In the genomic region with DNA sequence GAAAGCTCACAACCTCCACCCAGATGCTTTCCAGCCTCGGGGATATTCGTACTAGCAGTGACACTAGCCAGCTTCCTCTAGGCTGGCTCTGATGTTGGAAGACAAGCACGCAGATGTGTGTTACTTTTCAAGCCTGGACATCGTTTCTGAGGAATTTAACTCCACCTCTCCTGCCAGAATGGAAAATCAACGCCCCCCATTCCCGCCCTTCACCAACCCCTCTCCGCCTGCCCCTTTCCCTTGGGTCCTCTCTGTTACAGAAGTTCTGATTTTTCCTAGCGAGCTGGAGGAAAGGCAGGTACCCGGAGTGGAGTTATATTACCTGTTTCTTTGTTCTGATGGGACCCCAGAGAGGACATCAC, we compare ENCODE assay signal across 8 cellular contexts. TPM values are rescaled to one million over a fixed set of nuclear protein-coding genes. Genes with fewer than 3 reads are reported as not detected.
DNase-seq lines count a peak whose midpoint lies in the region; ATAC-seq, FAIRE-seq and TF ChIP-seq lines count a peak whose summit lies in the region.

No MANE protein-coding gene starts in this region.

- H3K27ac ChIP-seq in BLaER1 treated with 17β-estradiol and CSF1 and Interleukin-3, amounts not matched to agents 10 nM and 100 nM: peak overlapping the region; percentile 80 to 97 (median 94)
- H3K27ac ChIP-seq in PC-9: no peak overlapping the region
- H3K27ac ChIP-seq in astrocyte (ENCODE audit: low read depth, low read length): peak overlapping the region; percentile 76
- peak overlapping the region; percentile 98 for H3K27ac ChIP-seq in psoas muscle

- H3K9me3 ChIP-seq in BLaER1 treated with 17β-estradiol and CSF1 and Interleukin-3, amounts not matched to agents 10 nM and 100 nM (replicated peaks in 1 of 11): no peaks in the 10 kb centered on the region
- H3K9me3 ChIP-seq in PC-9 (ENCODE audit: insufficient read depth, low read depth) (no peaks in the 10 kb centered on the region), astrocyte (ENCODE audit: insufficient read depth, low read depth, low read length) (no peaks in the 10 kb centered on the region), psoas muscle (no peaks in the 10 kb centered on the region)

- POLR2A ChIA-PET in PC-9 (lab: Charles Lee; ENCODE audit: unreplicated experiment): interaction anchor here (0.5 to 0.7 kb wide), 4 partner anchors 48 to 1926 kb away, joined by 5 to 17 read pairs (median 6); no protein-coding TSS in a partner anchor

- BruUV-seq in PC-9 (replicated peaks; lab: Mats Ljungman, UMichigan): TSS peak; percentile 77

- ATAC-seq in GM19035 (IDR thresholded peaks at IDR 0.05; ENCODE audit: unreplicated experiment): peak; percentile 13
- ATAC-seq in left ventricle myocardium superior: peak; percentile 45
- peak; percentile 13 to 47 (median 28) for ATAC-seq in psoas muscle
- ATAC-seq in GM18519 (IDR thresholded peaks at IDR 0.05; ENCODE audit: low FRiP score, unreplicated experiment): no peak

- no peak for FAIRE-seq in astrocyte (lab: Jason Lieb, UNC)

- peaks cover 8% of the 10 kb centered on the region; the same call in 1 of the 2 replicates for H3F3A ChIP-seq in PC-9 (ENCODE audit: insufficient read depth, low read depth)

- CTCF ChIA-PET in PC-9 (lab: Charles Lee): interaction anchor here (0.9 to 2.2 kb wide), 3 partner anchors 118 to 730 kb away, joined by 3 to 8 read pairs (median 3); a partner anchor contains a TSS

- 0 out of 2 replicates have a peak, but pooled peaks have one; percentile 6 for TF ChIP-seq CTCF in PC-9 (conservative IDR thresholded peaks at IDR 0.05)
- no peak for TF ChIP-seq CTCF in astrocyte (IDR thresholded peaks at IDR 0.05; ENCODE audit: insufficient read depth, low read depth, low read length)
- TF ChIP-seq CTCF in psoas muscle (IDR thresholded peaks at IDR 0.05): no peak

- H3K79me2 ChIP-seq in PC-9 (ENCODE audit: low read depth) (no peaks in the 10 kb centered on the region), astrocyte (ENCODE audit: insufficient read depth, low read length) (peaks cover 32% of the 10 kb centered on the region)

- peaks cover 20 to 39% (median 30%) of the 10 kb centered on the region in 10 experiments for H3K4me1 ChIP-seq in BLaER1 treated with 17β-estradiol and CSF1 and Interleukin-3, amounts not matched to agents 10 nM and 100 nM
- H3K4me1 ChIP-seq in PC-9 (replicated peaks; ENCODE audit: insufficient read depth) (peaks cover 21% of the 10 kb centered on the region), astrocyte (ENCODE audit: insufficient read depth, low read length) (peaks cover 18% of the 10 kb centered on the region), psoas muscle (peaks cover 40% of the 10 kb centered on the region)

- peak overlapping the region; percentile 78 to 87 (median 82) for H3K4me3 ChIP-seq in BLaER1 treated with 17β-estradiol and CSF1 and Interleukin-3, amounts not matched to agents 10 nM and 100 nM
- H3K4me3 ChIP-seq in PC-9: peak overlapping the region; percentile 81
- H3K4me3 ChIP-seq in astrocyte (ENCODE audit: insufficient read depth, low read depth, low read length): peak overlapping the region; percentile 85
- peak overlapping the region; percentile 89 for H3K4me3 ChIP-seq in psoas muscle

- peak overlapping the region; percentile 84 to 95 (median 90) for H3K4me2 ChIP-seq in BLaER1 treated with 17β-estradiol and CSF1 and Interleukin-3, amounts not matched to agents 10 nM and 100 nM
- H3K4me2 ChIP-seq in PC-9 (peak overlapping the region; percentile 94), astrocyte (ENCODE audit: low read length) (peak overlapping the region; percentile 100)

- no peaks in the 10 kb centered on the region for H3K27me3 Mint-ChIP-seq in astrocyte (ENCODE audit: low read depth, unreplicated experiment)

- 0% methylated on average over 9 of the region's 9 CpGs for WGBS in psoas muscle, 3 donors

- peaks cover 14% of the 10 kb centered on the region for H3K4me1 Mint-ChIP-seq in astrocyte (ENCODE audit: low read depth, unreplicated experiment)

- H3K27ac Mint-ChIP-seq in astrocyte (ENCODE audit: unreplicated experiment): peak overlapping the region; percentile 74

- no peaks in the 10 kb centered on the region for H3K9me3 Mint-ChIP-seq in astrocyte (ENCODE audit: unreplicated experiment)

- H3K9ac ChIP-seq in BLaER1 treated with 17β-estradiol and CSF1 and Interleukin-3, amounts not matched to agents 10 nM and 100 nM: peak overlapping the region; percentile 89 to 97 (median 95)
- peak overlapping the region; percentile 95 for H3K9ac ChIP-seq in astrocyte (ENCODE audit: low read length)

- peaks cover 8 to 34% (median 19%) of the 10 kb centered on the region in 11 experiments; a peak in 21 of 22 replicates for H3K36me3 ChIP-seq in BLaER1 treated with 17β-estradiol and CSF1 and Interleukin-3, amounts not matched to agents 10 nM and 100 nM
- H3K36me3 ChIP-seq in PC-9 (ENCODE audit: low read depth) (no peaks in the 10 kb centered on the region), astrocyte (ENCODE audit: insufficient read depth, low read length) (no peaks in the 10 kb centered on the region), psoas muscle (ENCODE audit: insufficient read depth in 1 of 2, low read depth in 1 of 2) (no peaks in the 10 kb centered on the region)

- H3K9me2 ChIP-seq in PC-9 (ENCODE audit: insufficient read depth): no peaks in the 10 kb centered on the region

- H2AFZ ChIP-seq in PC-9 (peak overlapping the region; percentile 98), astrocyte (ENCODE audit: low read depth, low read length) (peak overlapping the region; percentile 97)

- no peaks in the 10 kb centered on the region for H3K27me3 ChIP-seq in BLaER1 treated with 17β-estradiol and CSF1 and Interleukin-3, amounts not matched to agents 10 nM and 100 nM
- H3K27me3 ChIP-seq in PC-9 (ENCODE audit: insufficient read depth, low read depth): no peaks in the 10 kb centered on the region
- H3K27me3 ChIP-seq in astrocyte (ENCODE audit: insufficient read depth, low read length): no peaks in the 10 kb centered on the region
- no peaks in the 10 kb centered on the region for H3K27me3 ChIP-seq in psoas muscle (ENCODE audit: insufficient read depth in 3 of 3, low read length in 2 of 3)

- H3K4me3 Mint-ChIP-seq in astrocyte (ENCODE audit: unreplicated experiment): peak overlapping the region; percentile 83

- peaks cover 3 to 25% (median 10%) of the 10 kb centered on the region in 11 experiments; a peak in 12 of 22 replicates for H4K20me1 ChIP-seq in BLaER1 treated with 17β-estradiol and CSF1 and Interleukin-3, amounts not matched to agents 10 nM and 100 nM
- no peaks in the 10 kb centered on the region for H4K20me1 ChIP-seq in PC-9 (ENCODE audit: insufficient read depth)
- H4K20me1 ChIP-seq in astrocyte (ENCODE audit: insufficient read depth, low read length): no peaks in the 10 kb centered on the region

- H3K36me3 Mint-ChIP-seq in astrocyte (ENCODE audit: low read depth, unreplicated experiment): no peaks in the 10 kb centered on the region

- DNase-seq in HuH-7.5 (ENCODE audit: low spot score) (peak; percentile 52), PC-9 (no peak), astrocyte (ENCODE audit: low read depth) (peak; percentile 25), left ventricle myocardium superior (peak; percentile 30), psoas muscle (peak in 1 of 2 donors; percentile 42)

- intact Hi-C loops in PC-9 (cut with micrococcal nuclease; ENCODE audit: unreplicated experiment): loop anchor here (1.0 to 10.0 kb wide), 3 partner anchors 45 to 290 kb away; a partner anchor contains a TSS
- intact Hi-C loops in left ventricle myocardium superior (cut with micrococcal nuclease): no loop called here
- intact Hi-C loops in psoas muscle (cut with DNase I): loop anchor here in 1 of 2 donors (2.0 kb wide), 1 partner anchor 46 kb away; a partner anchor contains a TSS

RNA-seq across cellular contexts. Expression of a gene that starts 0.5 kb away (rescaled TPM):
- total RNA-seq in PC-9 (2021): 92.6 and 112 TPM in 2 replicates
- total RNA-seq in astrocyte: 38.9 and 44.3 TPM in 2 replicates
- total RNA-seq in left ventricle myocardium superior: 554 TPM
- total RNA-seq in psoas muscle: 100 to 1,000 TPM; 216 to 442 (median 312) TPM
- 100 to 1,000 TPM; 108 to 171 (median 123) TPM for polyA plus RNA-seq in psoas muscle

RNA-seq across cellular contexts. Expression of a gene that starts 45.6 kb away (rescaled TPM):
- total RNA-seq in PC-9 (2021) (183 and 191 TPM in 2 replicates), astrocyte (95.7 and 101 TPM in 2 replicates), left ventricle myocardium superior (124 TPM), psoas muscle (100 to 1,000 TPM; 125 to 143 (median 142) TPM)
- 100 to 1,000 TPM in 2 of 3 donors, 10 to 100 TPM in 1; 99.6 to 202 (median 123) TPM for polyA plus RNA-seq in psoas muscle

Comparison
In these comparisons a context has a peak if more than half of its experiments do, and no peak if none do; other contexts are left out.
1. DNase-seq: peak in HuH-7.5 (single experiment), astrocyte (single experiment) and left ventricle myocardium superior (single experiment); none in PC-9 (0 of 2).
2. Peak in every context shown above with its lines, with median percentiles within 50 percentile points of each other: H3K4me2 ChIP-seq and H3K4me3 ChIP-seq.